Comparison of ENCODE assay signal across 1 cellular context in the genomic region with DNA sequence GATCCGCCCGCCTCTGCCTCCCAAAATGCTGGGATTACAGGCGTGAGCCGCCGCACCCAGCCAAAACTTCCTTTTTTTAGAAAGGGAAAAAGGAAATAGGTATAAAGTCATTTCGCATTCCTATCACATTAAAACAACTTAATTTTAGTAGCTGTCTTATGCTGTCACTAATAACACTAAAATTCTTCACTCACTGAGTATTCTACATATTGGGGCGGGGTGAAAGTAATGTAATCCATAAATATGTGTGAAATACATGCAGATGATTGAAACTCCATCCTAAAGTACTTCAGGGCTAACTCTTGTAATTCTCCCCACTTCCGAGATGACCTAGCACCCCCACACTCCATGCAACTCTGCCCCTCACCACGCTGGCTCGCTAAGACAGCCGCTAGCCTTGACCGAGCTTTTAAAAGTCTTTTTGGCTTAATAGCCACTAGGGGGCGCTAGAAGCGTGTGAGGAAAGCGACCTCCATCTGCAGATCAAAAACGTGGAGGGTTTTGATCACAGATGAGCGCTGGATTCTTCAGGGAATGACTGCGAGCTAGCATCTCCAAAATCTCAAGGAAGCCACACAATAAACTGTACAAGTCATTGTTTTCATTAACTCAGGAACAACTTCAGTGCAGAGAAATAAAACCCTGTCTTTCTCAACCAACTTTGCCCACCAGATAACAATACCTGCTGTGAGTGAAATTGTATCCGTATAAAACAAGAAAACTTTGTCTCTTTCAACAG.
A peak's percentile ranks its signal among the peaks of the same experiment; 100 is the strongest.
TF ChIP-seq lines count a peak whose summit lies in the region.

No MANE protein-coding gene starts in this region.

TF ChIP-seq in HepG2, 621 proteins besides CTCF, POLR2A, EP300 and RAD21 (continued from another document):
- TF ChIP-seq, protein P1, sequence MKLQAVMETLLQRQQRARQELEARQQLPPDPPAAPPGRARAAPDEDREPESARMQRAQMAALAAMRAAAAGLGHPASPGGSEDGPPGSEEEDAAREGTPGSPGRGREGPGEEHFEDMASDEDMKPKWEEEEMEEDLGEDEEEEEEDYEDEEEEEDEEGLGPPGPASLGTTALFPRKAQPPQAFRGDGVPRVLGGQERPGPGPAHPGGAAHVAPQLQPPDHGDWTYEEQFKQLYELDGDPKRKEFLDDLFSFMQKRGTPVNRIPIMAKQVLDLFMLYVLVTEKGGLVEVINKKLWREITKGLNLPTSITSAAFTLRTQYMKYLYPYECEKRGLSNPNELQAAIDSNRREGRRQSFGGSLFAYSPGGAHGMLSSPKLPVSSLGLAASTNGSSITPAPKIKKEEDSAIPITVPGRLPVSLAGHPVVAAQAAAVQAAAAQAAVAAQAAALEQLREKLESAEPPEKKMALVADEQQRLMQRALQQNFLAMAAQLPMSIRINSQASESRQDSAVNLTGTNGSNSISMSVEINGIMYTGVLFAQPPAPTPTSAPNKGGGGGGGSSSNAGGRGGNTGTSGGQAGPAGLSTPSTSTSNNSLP (IDR thresholded peaks at IDR 0.05; ENCODE audit: low read depth, low read length): peak; percentile 16; the same call in 1 of the 2 replicates
- TF ChIP-seq NONO (IDR thresholded peaks at IDR 0.05): no peak
- no peak for TF ChIP-seq NONO (CRISPR knock-in tag; conservative IDR thresholded peaks at IDR 0.05)
- TF ChIP-seq SMC3 (IDR thresholded peaks at IDR 0.05; ENCODE audit: low read length): peak; percentile 66
- TF ChIP-seq HES4 (CRISPR knock-in tag; IDR thresholded peaks at IDR 0.05; ENCODE audit: borderline replicate concordance): no peak
- 0 out of 2 replicates have a peak, but pooled peaks have one; percentile 36 for TF ChIP-seq BORCS8-MEF2B (CRISPR knock-in tag; IDR thresholded peaks at IDR 0.05)
- no peak for TF ChIP-seq KLF9 (CRISPR knock-in tag; IDR thresholded peaks at IDR 0.05; ENCODE audit: low read depth)
